Comparison of ENCODE assay signal across 1 cellular context in the genomic region with DNA sequence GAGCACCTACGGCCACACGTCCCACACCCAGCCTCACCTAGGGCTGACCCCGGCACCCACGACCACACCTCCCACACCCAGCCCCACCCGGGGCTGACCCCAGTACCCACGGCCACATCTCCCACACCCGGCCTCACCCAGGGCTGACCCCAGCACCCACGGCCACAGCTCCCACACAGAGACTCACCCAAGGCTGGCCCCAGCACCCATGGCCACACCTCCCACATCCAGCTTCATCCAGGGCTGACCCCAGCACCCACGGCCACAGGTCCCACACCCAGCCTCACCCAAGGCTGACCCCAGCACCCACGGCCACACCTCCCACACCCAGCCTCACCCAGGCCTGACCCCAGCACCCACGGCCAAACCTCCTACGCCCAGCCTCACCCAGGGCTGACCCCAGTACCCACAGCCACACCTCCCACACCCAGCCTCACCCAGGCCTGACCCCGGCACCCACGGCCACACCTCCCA.
TF ChIP-seq lines count a peak whose summit lies in the region.

No MANE protein-coding gene starts in this region.

TF ChIP-seq in HEK293, 187 proteins besides CTCF, POLR2A, EP300 and RAD21 (continued from another document):
- TF ChIP-seq ZSCAN16 (tag by site-specific recombination; IDR thresholded peaks at IDR 0.05): no peak
- TF ChIP-seq ZNF146 (tag by site-specific recombination; IDR thresholded peaks at IDR 0.05): no peak
- no peak for TF ChIP-seq ZBTB1 (tag by site-specific recombination; IDR thresholded peaks at IDR 0.05)
- peak; percentile 94 for TF ChIP-seq ZFHX2 (tag by site-specific recombination; conservative IDR thresholded peaks at IDR 0.05)
